Comparison of ENCODE assay signal across 12 cellular contexts in genomic region chr11:119376197-119376847, GRCh38. TPM values are rescaled to one million over a fixed set of nuclear protein-coding genes. Genes with fewer than 3 reads are reported as not detected.
DNase-seq lines count a peak whose midpoint lies in the region; ATAC-seq and TF ChIP-seq lines count a peak whose summit lies in the region.
"Had no signal": no experiment of that assay in that cellular context is flagged by ENCODE, and none has a peak within 500 bp of the region (broad histone marks: within the 10 kb centered on the region; RNA-seq: fewer than 3 reads in every experiment).

No MANE protein-coding gene starts in this region.

- H3K14ac ChIP-seq in mesenchymal stem cell (ENCODE audit: low read length in 2 of 2), result no peak overlapping the region

- H3K4me3 Mint-ChIP-seq in type B pancreatic cell, result no peak overlapping the region

- no peaks in the 10 kb centered on the region for H3K36me3 Mint-ChIP-seq in type B pancreatic cell

- no peak overlapping the region for H3K18ac ChIP-seq in mesenchymal stem cell (ENCODE audit: low read depth in 1 of 2, low read length in 2 of 2)

- H2BK120ac ChIP-seq in mesenchymal stem cell (ENCODE audit: low read depth, low read length), result no peak overlapping the region

- 93% methylated on average over 11 of the region's 11 CpGs for WGBS in mesenchymal stem cell

- H3K9me3 ChIP-seq in breast epithelium (no peaks in the 10 kb centered on the region), mesenchymal stem cell (ENCODE audit: control insufficient read depth, low read length) (no peaks in the 10 kb centered on the region)

- H3K4me1 Mint-ChIP-seq in type B pancreatic cell (ENCODE audit: unreplicated experiment), result peaks cover 36% of the 10 kb centered on the region

- H3K27me3 Mint-ChIP-seq in type B pancreatic cell, result peaks cover 7% of the 10 kb centered on the region

- DNase-seq in NCI-H2171 treated with DMSO at 0.1 percent for 48 hours (lab: John Stamatoyannopoulos, UW) (peak; percentile 55), NCI-H2171 (lab: John Stamatoyannopoulos, UW) (no peak), breast epithelium (ENCODE audit: low spot score in 2 of 2) (peak; percentile 78 to 93), mesenchymal stem cell (no peak), type B pancreatic cell (ENCODE audit: extremely low spot score, unreplicated experiment) (peak; percentile 72), H4 (ENCODE audit: low spot score) (no peak), KG1 (lab: John Stamatoyannopoulos, UW) (no peak)

- H4K91ac ChIP-seq in mesenchymal stem cell (ENCODE audit: low read length), result no peak overlapping the region

- peak overlapping the region in 2 of 3 donors; percentile 27 to 48 for H3K4me3 ChIP-seq in breast epithelium
- H3K4me3 ChIP-seq in mesenchymal stem cell (ENCODE audit: insufficient read depth in 1 of 2, low read depth in 1 of 2, low read length in 2 of 2), result peak overlapping the region in 1 of 2 experiments; percentile 32

- H2AFZ ChIP-seq in mesenchymal stem cell (ENCODE audit: low read depth, low read length), result no peak overlapping the region

- H2AK5ac ChIP-seq in mesenchymal stem cell (ENCODE audit: low read length, severe bottlenecking), result no peak overlapping the region

- intact Hi-C loops in breast epithelium (cut with DNase I; ENCODE audit: low total_unique reads), result no loop called here

- peak overlapping the region; percentile 93 to 95 for H3K27ac ChIP-seq in breast epithelium
- H3K27ac ChIP-seq in mesenchymal stem cell (ENCODE audit: low read length, poor library complexity, severe bottlenecking), result no peak overlapping the region
- H3K27ac ChIP-seq: 22Rv1, VCaP had no signal

- no peaks in the 10 kb centered on the region for H3K9me3 Mint-ChIP-seq in type B pancreatic cell

- no peak overlapping the region for H3K27ac Mint-ChIP-seq in type B pancreatic cell

- peaks cover 21 to 37% of the 10 kb centered on the region in 2 donors for H3K4me1 ChIP-seq in breast epithelium
- H3K4me1 ChIP-seq in mesenchymal stem cell (ENCODE audit: control insufficient read depth, insufficient read depth, low read depth, low read length), result peaks cover 12% of the 10 kb centered on the region

- H4K8ac ChIP-seq in mesenchymal stem cell (ENCODE audit: low read length), result no peak overlapping the region

- no peak overlapping the region for H2BK12ac ChIP-seq in mesenchymal stem cell (ENCODE audit: low read length in 2 of 2)

- H3K79me1 ChIP-seq in mesenchymal stem cell (replicated peaks; ENCODE audit: low read length, poor library complexity, severe bottlenecking), result no peaks in the 10 kb centered on the region

- H2BK5ac ChIP-seq in mesenchymal stem cell (ENCODE audit: low read depth, low read length, poor library complexity, severe bottlenecking), result no peak overlapping the region

- TF ChIP-seq POLR2A in breast epithelium (IDR thresholded peaks at IDR 0.05), result no peak

- no peak overlapping the region for H3K4me2 ChIP-seq in mesenchymal stem cell (ENCODE audit: low read length, poor library complexity, severe bottlenecking)

- no peaks in the 10 kb centered on the region for H3K27me3 ChIP-seq in breast epithelium
- peaks cover under 1 to 64% of the 10 kb centered on the region in 2 experiments for H3K27me3 ChIP-seq in mesenchymal stem cell (ENCODE audit: control insufficient read depth in 1 of 2, insufficient read depth in 1 of 2, low read length in 2 of 2)

- no peak overlapping the region for H2BK15ac ChIP-seq in mesenchymal stem cell (ENCODE audit: low read depth, poor library complexity, severe bottlenecking)

- H3K23ac ChIP-seq in mesenchymal stem cell (ENCODE audit: low read length in 2 of 2), result no peak overlapping the region

- peak overlapping the region; percentile 57 for H3K9ac ChIP-seq in mesenchymal stem cell (ENCODE audit: low read length)

- ATAC-seq in HG03159 (IDR thresholded peaks at IDR 0.05; ENCODE audit: unreplicated experiment), result no peak

- no peak for TF ChIP-seq CTCF in breast epithelium (IDR thresholded peaks at IDR 0.05)
- TF ChIP-seq CTCF in type B pancreatic cell (conservative IDR thresholded peaks at IDR 0.05), result no peak

- H3K36me3 ChIP-seq in breast epithelium, result no peaks in the 10 kb centered on the region
- no peaks in the 10 kb centered on the region for H3K36me3 ChIP-seq in mesenchymal stem cell (ENCODE audit: control insufficient read depth in 1 of 2, insufficient read depth in 2 of 2, low read depth in 1 of 2, low read length in 2 of 2)

- no peak overlapping the region for H3K4ac ChIP-seq in mesenchymal stem cell (ENCODE audit: low read depth in 1 of 2, low read length in 2 of 2)

RNA-seq across cellular contexts. Expression of gene USP2, which starts 5.2 kb away (rescaled TPM):
- total RNA-seq in breast epithelium (1 to 10 TPM in 2 of 3 donors, under 1 TPM in 1; 0.48 to 3.8 (median 2.0) TPM), type B pancreatic cell (ENCODE audit: low replicate concordance) (7.4 and 8.2 TPM in 2 replicates)
- polyA plus RNA-seq in mesenchymal stem cell (2013, experiment 1 of 2), result 0.65 TPM
- 0.60 TPM for polyA plus RNA-seq in mesenchymal stem cell (2013, experiment 2 of 2)
- total RNA-seq in H4 (2014; rRNA removed; shearing (Covaris generic)), result 0.21 and 0.29 TPM in 2 replicates

RNA-seq across cellular contexts. Expression of gene MFRP, which starts 29.8 kb away (rescaled TPM):
- total RNA-seq in breast epithelium (under 1 TPM in 1 of 3 donors, not detected in 2; 0.16 TPM), type B pancreatic cell (ENCODE audit: low replicate concordance) (not detected in 2 replicates)
- polyA plus RNA-seq in mesenchymal stem cell (2013, experiment 1 of 2), result not detected
- polyA plus RNA-seq in mesenchymal stem cell (2013, experiment 2 of 2), result not detected
- not detected in 2 replicates for total RNA-seq in H4 (2014; rRNA removed; shearing (Covaris generic))
- total RNA-seq: HT1080, renal cortical epithelial cell had no signal

RNA-seq across cellular contexts. Expression of gene C1QTNF5, which starts 35.6 kb away (rescaled TPM):
- total RNA-seq in breast epithelium (10 to 100 TPM; 14.3 to 55.0 (median 38.0) TPM), type B pancreatic cell (ENCODE audit: low replicate concordance) (2.0 and 4.0 TPM in 2 replicates)
- 25.1 TPM for polyA plus RNA-seq in mesenchymal stem cell (2013, experiment 1 of 2)
- 26.5 TPM for polyA plus RNA-seq in mesenchymal stem cell (2013, experiment 2 of 2)
- not detected in 2 replicates for total RNA-seq in H4 (2014; rRNA removed; shearing (Covaris generic))

RNA-seq across cellular contexts. Expression of gene RNF26, which starts 42.0 kb away (rescaled TPM):
- total RNA-seq in breast epithelium (10 to 100 TPM in 1 of 3 donors, 1 to 10 TPM in 2; 8.8 to 11.2 (median 9.7) TPM), type B pancreatic cell (ENCODE audit: low replicate concordance) (40.3 and 45.6 TPM in 2 replicates)
- polyA plus RNA-seq in mesenchymal stem cell (2013, experiment 1 of 2), result 30.2 TPM
- 30.5 TPM for polyA plus RNA-seq in mesenchymal stem cell (2013, experiment 2 of 2)
- total RNA-seq in H4 (2014; rRNA removed; shearing (Covaris generic)), result 4.1 and 6.8 TPM in 2 replicates

RNA-seq across cellular contexts. Expression of gene THY1, which starts 46.6 kb away (rescaled TPM):
- total RNA-seq in breast epithelium (10 to 100 TPM in 2 of 3 donors, 1 to 10 TPM in 1; 8.5 to 26.3 (median 23.8) TPM), type B pancreatic cell (ENCODE audit: low replicate concordance) (2.0 and 19.0 TPM in 2 replicates)
- 87.8 TPM for polyA plus RNA-seq in mesenchymal stem cell (2013, experiment 1 of 2)
- 87.6 TPM for polyA plus RNA-seq in mesenchymal stem cell (2013, experiment 2 of 2)
- 191 and 193 TPM in 2 replicates for total RNA-seq in H4 (2014; rRNA removed; shearing (Covaris generic))
- total RNA-seq: HT1080 had no signal

Comparison
In these comparisons a context has a peak if more than half of its experiments do, and no peak if none do; other contexts are left out.
1. DNase-seq: peak in NCI-H2171 treated with DMSO at 0.1 percent for 48 hours (single experiment), breast epithelium (2 of 2) and type B pancreatic cell (single experiment); none in NCI-H2171 (single experiment), mesenchymal stem cell (single experiment), H4 (single experiment) and KG1 (single experiment).